Comparison of ENCODE assay signal across 8 cellular contexts in the genomic region with DNA sequence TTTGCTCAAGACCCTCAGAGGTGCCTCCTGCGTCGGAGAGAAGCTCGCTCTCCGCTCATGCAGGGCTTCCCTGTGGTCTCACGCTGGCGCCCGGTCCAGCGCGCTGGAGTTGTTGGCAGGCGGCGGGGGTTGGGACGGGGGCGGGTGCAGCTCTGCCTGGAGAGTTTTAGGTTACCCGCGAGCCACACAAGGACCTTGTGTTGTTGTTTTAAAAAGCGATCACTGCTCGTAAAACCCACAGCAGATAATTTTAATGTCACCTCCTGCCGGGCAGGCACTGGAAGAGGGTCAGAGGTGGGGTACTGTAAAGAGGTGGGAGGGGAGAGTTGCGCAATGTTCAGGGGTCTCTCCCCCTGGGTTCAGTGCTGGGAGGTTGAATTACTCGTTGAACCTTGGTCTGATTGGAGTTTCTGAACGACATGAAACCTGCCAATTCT.
DNase-seq lines count a peak whose midpoint lies in the region; ATAC-seq and TF ChIP-seq lines count a peak whose summit lies in the region.

No MANE protein-coding gene starts in this region.

- no peaks in the 10 kb centered on the region for H3K79me2 ChIP-seq in OCI-LY3 (ENCODE audit: low read length)

- DNase-seq in DMS153 treated with DMSO at 0.1 percent for 48 hours (lab: John Stamatoyannopoulos, UW; ENCODE audit: unreplicated experiment) = peak; percentile 6
- no peak for DNase-seq in DMS153 (lab: John Stamatoyannopoulos, UW)
- DNase-seq in skeletal muscle cell (ENCODE audit: low read depth) = no peak

- H3K4me2 ChIP-seq in OCI-LY3 (ENCODE audit: low read length) = peak overlapping the region; percentile 56

- no peak for TF ChIP-seq CTCF in OCI-LY3 (IDR thresholded peaks at IDR 0.05; ENCODE audit: low read depth, low read length)

- no peak for ATAC-seq in HG02678 (IDR thresholded peaks at IDR 0.05; ENCODE audit: unreplicated experiment)
- ATAC-seq in GM19035 (IDR thresholded peaks at IDR 0.05; ENCODE audit: unreplicated experiment) = no peak
- ATAC-seq in HG03159 (IDR thresholded peaks at IDR 0.05; ENCODE audit: unreplicated experiment) = no peak

- H3K9ac ChIP-seq in OCI-LY3 (ENCODE audit: low read length) = no peak overlapping the region

- H3K36me3 ChIP-seq in OCI-LY3 (replicated peaks; ENCODE audit: low read depth, low read length) = no peaks in the 10 kb centered on the region

- H4K20me1 ChIP-seq in OCI-LY3 (ENCODE audit: insufficient read depth, low read length) = no peaks in the 10 kb centered on the region

- H3K4me3 ChIP-seq in OCI-LY3 (ENCODE audit: low read length) (peak overlapping the region; percentile 75), iPS-11a (ENCODE audit: low read depth, low read length) (peak overlapping the region; percentile 53), skeletal muscle cell (ENCODE audit: low read depth, low read length) (peak overlapping the region; percentile 59)

- peaks cover 9% of the 10 kb centered on the region for H3K27me3 ChIP-seq in OCI-LY3 (ENCODE audit: low read depth, low read length)

- no peaks in the 10 kb centered on the region for H3K9me3 ChIP-seq in OCI-LY3 (ENCODE audit: insufficient read depth, low read length)

- H3K4me1 ChIP-seq in OCI-LY3 (ENCODE audit: low read length) = no peaks in the 10 kb centered on the region

- no peak overlapping the region for H2AFZ ChIP-seq in OCI-LY3 (ENCODE audit: low read depth, low read length)

- no peak overlapping the region for H3K27ac ChIP-seq in OCI-LY3 (ENCODE audit: low read length)
